In the genomic region with DNA sequence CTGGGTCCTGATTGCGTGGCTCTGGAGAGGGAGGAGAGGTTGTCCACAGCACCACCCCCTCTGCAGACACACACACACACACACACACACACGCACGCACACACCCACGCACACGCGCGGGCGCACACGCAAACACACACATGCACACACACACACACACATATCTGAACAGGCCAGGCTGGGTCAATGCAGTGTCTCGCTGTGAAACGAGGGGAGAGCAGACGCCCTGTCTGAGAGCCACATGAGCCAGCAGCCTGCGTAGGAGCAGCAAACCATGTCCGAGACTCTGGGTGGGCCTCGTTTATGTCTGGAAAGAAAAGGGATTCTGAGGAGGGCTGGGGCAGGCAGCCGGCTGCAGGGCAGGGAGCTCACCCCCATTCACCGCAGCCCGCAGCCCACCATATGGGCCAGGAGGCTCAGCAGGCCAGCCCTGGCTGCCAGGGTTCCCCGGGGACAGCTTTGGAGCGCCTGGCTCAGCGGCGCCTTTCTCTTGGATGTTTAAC, we compare ENCODE assay signal across 13 cellular contexts.
A peak's percentile ranks its signal among the peaks of the same experiment; 100 is the strongest.
DNase-seq lines count a peak whose midpoint lies in the region; ATAC-seq and TF ChIP-seq lines count a peak whose summit lies in the region.
"Had no signal": no experiment of that assay in that cellular context is flagged by ENCODE, and none has a peak within 500 bp of the region (broad histone marks: within the 10 kb centered on the region; RNA-seq: fewer than 3 reads in every experiment).

No MANE protein-coding gene starts in this region.

- no peak overlapping the region for H3K9ac ChIP-seq in neural progenitor cell
- no peak overlapping the region for H3K9ac ChIP-seq in H9 (ENCODE audit: extremely low read depth, insufficient read length, low read length)

- WGBS in H9 (ENCODE audit: extremely low coverage, insufficient read length, low lambda C conversion rate), result no CpG with 5 or more reads among the region's 22 CpGs

- no peaks in the 10 kb centered on the region for H3K79me2 ChIP-seq in neural progenitor cell (ENCODE audit: low read depth)
- no peaks in the 10 kb centered on the region for H3K79me2 ChIP-seq in H9 (ENCODE audit: insufficient read depth, low read length)

- H4K91ac ChIP-seq in H9 (ENCODE audit: insufficient read length, low read depth, low read length), result no peak overlapping the region

- H3K36me3 Mint-ChIP-seq in neural progenitor cell (no peaks in the 10 kb centered on the region), H9 (ENCODE audit: insufficient read depth in 1 of 3, low read depth in 3 of 3) (no peaks in the 10 kb centered on the region)
- H3K36me3 Mint-ChIP-seq: activated naive CD8-positive, alpha-beta T cell; naive thymus-derived CD8-positive, alpha-beta T cell had no signal

- H3K9me3 Mint-ChIP-seq in neural progenitor cell, result no peaks in the 10 kb centered on the region
- H3K9me3 Mint-ChIP-seq in H9, result no peaks in the 10 kb centered on the region
- H3K9me3 Mint-ChIP-seq: naive thymus-derived CD8-positive, alpha-beta T cell had no signal

- no peak overlapping the region for H2BK20ac ChIP-seq in H9 (ENCODE audit: low read depth, low read length, poor library complexity, severe bottlenecking)

- H3T11ph ChIP-seq in H9 (ENCODE audit: low read length), result no peak overlapping the region

- H2BK12ac ChIP-seq in H9 (ENCODE audit: insufficient read length, low read depth, low read length), result no peak overlapping the region

- H3K18ac ChIP-seq in H9 (ENCODE audit: insufficient read length, low read depth, low read length), result no peak overlapping the region

- H3K23ac ChIP-seq in H9 (ENCODE audit: insufficient read length, low read depth, low read length), result no peak overlapping the region

- H3F3A ChIP-seq in neural progenitor cell (ENCODE audit: low read depth), result peaks cover 2% of the 10 kb centered on the region

- no peaks in the 10 kb centered on the region for H3K79me1 ChIP-seq in H9 (ENCODE audit: insufficient read depth, low read depth, low read length, poor library complexity, severe bottlenecking)

- peaks cover 20% of the 10 kb centered on the region for H3K27me3 Mint-ChIP-seq in neural progenitor cell (ENCODE audit: insufficient read depth, low read depth)
- H3K27me3 Mint-ChIP-seq in H9 (ENCODE audit: low read depth), result peaks cover 9% of the 10 kb centered on the region
- H3K27me3 Mint-ChIP-seq: activated naive CD8-positive, alpha-beta T cell had no signal

- peak overlapping the region; percentile 59 for H3K4me3 Mint-ChIP-seq in neural progenitor cell
- H3K4me3 Mint-ChIP-seq in H9, result no peak overlapping the region
- H3K4me3 Mint-ChIP-seq: activated naive CD8-positive, alpha-beta T cell had no signal

- ATAC-seq in GM18873 (IDR thresholded peaks at IDR 0.05; ENCODE audit: low FRiP score, unreplicated experiment), result no peak
- ATAC-seq: naive thymus-derived CD8-positive, alpha-beta T cell had no signal

- no peaks in the 10 kb centered on the region for H3K27me3 ChIP-seq in BE2C
- no peaks in the 10 kb centered on the region for H3K27me3 ChIP-seq in neural progenitor cell
- H3K27me3 ChIP-seq in H9 (ENCODE audit: insufficient read depth, low read length), result no peaks in the 10 kb centered on the region

- H4K5ac ChIP-seq in H9 (ENCODE audit: insufficient read length, low read depth, low read length), result no peak overlapping the region

- no peak overlapping the region for H3K14ac ChIP-seq in H9 (ENCODE audit: insufficient read depth, low read length)

- no peak overlapping the region for H2BK5ac ChIP-seq in H9 (ENCODE audit: insufficient read length, low read length)

- H3K23me2 ChIP-seq in H9 (ENCODE audit: insufficient read length, low read depth, low read length, poor library complexity, severe bottlenecking), result no peaks in the 10 kb centered on the region

- no peaks in the 10 kb centered on the region for H4K20me1 ChIP-seq in neural progenitor cell (ENCODE audit: low read depth)
- H4K20me1 ChIP-seq in H9 (ENCODE audit: control insufficient read depth, insufficient read depth, insufficient read length), result no peaks in the 10 kb centered on the region

- DNase-seq in BE2C, result peak; percentile 89
- DNase-seq in NCI-H1694 treated with DMSO at 0.1 percent for 48 hours (lab: John Stamatoyannopoulos, UW), result peak; percentile 77
- peak; percentile 48 for DNase-seq in fibroblast of the aortic adventitia (ENCODE audit: low read depth)
- peak; percentile 24 for DNase-seq in neural progenitor cell (ENCODE audit: low spot score)
- no peak for DNase-seq in H9
- no peak for DNase-seq in COLO829 (ENCODE audit: low spot score)
- DNase-seq in stimulated activated CD4-positive, alpha-beta T cell treated with anti-CD3 and anti-CD28 coated beads, Interleukin-2, amount 100 ng/mL, for 24 hours, result no peak
- DNase-seq: cortex of kidney, Kasumi-1, NCI-H345 had no signal

- H4K8ac ChIP-seq in H9 (replicated peaks; ENCODE audit: insufficient read length, low read depth, low read length), result no peak overlapping the region

- H3K4me2 ChIP-seq in neural progenitor cell (no peak overlapping the region), H9 (ENCODE audit: insufficient read depth, insufficient read length, low read length) (no peak overlapping the region)

- H3K9me3 ChIP-seq in BE2C (no peaks in the 10 kb centered on the region), neural progenitor cell (ENCODE audit: low read depth) (no peaks in the 10 kb centered on the region), H9 (ENCODE audit: control insufficient read depth, low read depth, low read length) (no peaks in the 10 kb centered on the region)

- H3K4me1 ChIP-seq in BE2C, result peaks cover 25% of the 10 kb centered on the region
- peaks cover 5% of the 10 kb centered on the region for H3K4me1 ChIP-seq in neural progenitor cell
- no peaks in the 10 kb centered on the region for H3K4me1 ChIP-seq in H9 (ENCODE audit: insufficient read depth, low read length)

- H3K56ac ChIP-seq in H9 (ENCODE audit: insufficient read length, low read depth, low read length), result no peak overlapping the region

- H3K27ac Mint-ChIP-seq in neural progenitor cell (peak overlapping the region; percentile 54), H9 (peak overlapping the region in 1 of 3 experiments; percentile 27; a peak in 2 of 7 replicates)
- H3K27ac Mint-ChIP-seq: activated naive CD8-positive, alpha-beta T cell had no signal

- H3K4me3 ChIP-seq in BE2C (ENCODE audit: low read depth, low read length) (peak overlapping the region; percentile 2; the same call in 1 of the 2 replicates), fibroblast of the aortic adventitia (ENCODE audit: low read depth, low read length) (no peak overlapping the region), neural progenitor cell (no peak overlapping the region)

- no peak for TF ChIP-seq CTCF in BE2C (IDR thresholded peaks at IDR 0.05; ENCODE audit: low read depth, low read length)
- no peak for TF ChIP-seq CTCF in fibroblast of the aortic adventitia (IDR thresholded peaks at IDR 0.05; ENCODE audit: insufficient read depth, low read length)
- TF ChIP-seq CTCF in neural progenitor cell (IDR thresholded peaks at IDR 0.05), result no peak
- TF ChIP-seq CTCF in H9 (conservative IDR thresholded peaks at IDR 0.05), result no peak

- H3K4me1 Mint-ChIP-seq in neural progenitor cell, result peaks cover 20% of the 10 kb centered on the region
- H3K4me1 Mint-ChIP-seq in H9, result peaks cover 24 to 35% of the 10 kb centered on the region in 2 experiments

- no peak overlapping the region for H2AK5ac ChIP-seq in H9 (ENCODE audit: insufficient read length, low read length)

- H3K36me3 ChIP-seq in BE2C (no peaks in the 10 kb centered on the region), neural progenitor cell (no peaks in the 10 kb centered on the region)

- H2BK120ac ChIP-seq in H9 (ENCODE audit: low read depth, low read length, poor library complexity, severe bottlenecking), result no peak overlapping the region

- peak overlapping the region; percentile 39 for H2AFZ ChIP-seq in neural progenitor cell (replicated peaks)
- H2AFZ ChIP-seq in H9 (ENCODE audit: low read length), result no peak overlapping the region

- no peak overlapping the region for H3K27ac ChIP-seq in neural progenitor cell
- no peak overlapping the region for H3K27ac ChIP-seq in H9 (ENCODE audit: insufficient read length, low read depth, low read length)

- H2BK15ac ChIP-seq in H9 (ENCODE audit: low read depth, low read length), result no peak overlapping the region

- H3K4ac ChIP-seq in H9 (ENCODE audit: low read depth, low read length), result no peak overlapping the region

Comparison
In these comparisons a context has a peak if more than half of its experiments do, and no peak if none do; other contexts are left out.
1. DNase-seq: peak in BE2C (single experiment), NCI-H1694 treated with DMSO at 0.1 percent for 48 hours (single experiment), fibroblast of the aortic adventitia (single experiment) and neural progenitor cell (single experiment); none in H9 (single experiment), COLO829 (single experiment) and stimulated activated CD4-positive, alpha-beta T cell treated with anti-CD3 and anti-CD28 coated beads, Interleukin-2, amount 100 ng/mL, for 24 hours (0 of 2).